In the genomic region with DNA sequence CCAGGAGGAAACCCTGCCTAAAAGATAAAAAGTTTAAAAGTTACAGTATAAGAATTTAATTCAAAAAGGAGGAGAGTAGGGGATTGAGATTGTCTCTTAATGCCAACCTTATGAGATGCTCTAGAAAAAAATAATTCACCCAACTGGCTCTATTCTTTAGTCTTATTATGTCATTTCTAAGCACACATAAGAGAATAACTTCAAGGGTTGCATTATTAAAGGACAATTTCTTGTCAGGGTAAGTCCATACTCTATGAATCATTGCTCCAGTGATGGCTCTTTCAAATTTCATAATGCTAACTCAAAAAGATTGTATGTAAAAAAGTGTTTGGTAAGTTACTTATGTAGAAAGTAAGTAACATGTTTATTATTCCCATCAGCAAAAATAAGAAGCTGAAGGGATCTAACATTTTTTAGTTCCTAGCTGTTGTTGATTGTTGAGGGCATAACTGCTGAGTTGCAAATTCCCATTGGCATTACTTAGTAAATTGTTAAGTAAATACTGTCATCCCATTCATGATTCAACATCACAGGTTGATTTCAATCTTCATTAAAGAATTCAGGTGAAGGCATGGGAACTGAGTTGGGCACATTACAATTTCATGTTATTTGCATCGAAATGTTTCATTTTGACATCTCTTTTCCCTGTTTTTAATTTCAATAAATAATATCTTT, we compare ENCODE assay signal across 28 cellular contexts. TPM values are rescaled to one million over a fixed set of nuclear protein-coding genes. Genes with fewer than 3 reads are reported as not detected.
A peak's percentile ranks its signal among the peaks of the same experiment; 100 is the strongest.
DNase-seq lines count a peak whose midpoint lies in the region; ATAC-seq, FAIRE-seq and TF ChIP-seq lines count a peak whose summit lies in the region.
"Had no signal": no experiment of that assay in that cellular context is flagged by ENCODE, and none has a peak within 500 bp of the region (broad histone marks: within the 10 kb centered on the region; RNA-seq: fewer than 3 reads in every experiment).

No MANE protein-coding gene starts in this region.

- no peak overlapping the region for H3K4ac ChIP-seq in IMR-90 (ENCODE audit: low read depth, low read length)

- peak overlapping the region; percentile 76 to 90 for H3K27ac ChIP-seq in A549
- H3K27ac ChIP-seq in IMR-90 (ENCODE audit: insufficient read depth, low read length) = no peak overlapping the region
- no peak overlapping the region for H3K27ac ChIP-seq in HepG2 (ENCODE audit: extremely low read length, insufficient read depth, low read length)
- H3K27ac ChIP-seq: BLaER1, Peyer's patch, SK-N-MC had no signal

- no peak overlapping the region for H3K56ac ChIP-seq in IMR-90 (ENCODE audit: extremely low read depth, insufficient read depth, low read length)

- H3K79me2 ChIP-seq in HepG2 (ENCODE audit: insufficient read depth, low read length) = no peaks in the 10 kb centered on the region

- no peak overlapping the region for H2AK9ac ChIP-seq in IMR-90 (replicated peaks; ENCODE audit: low read depth, low read length, poor library complexity)

- no peak overlapping the region for H4K5ac ChIP-seq in IMR-90 (ENCODE audit: low read depth, low read length)

- CTCF ChIA-PET in A549 (lab: Yijun Ruan, JAX) (interaction anchor here (1.2 to 1.6 kb wide), 4 partner anchors 9 to 99 kb away, joined by 3 to 8 read pairs (median 4); no protein-coding TSS in a partner anchor), IMR-90 (lab: Yijun Ruan, JAX) (no interaction called here), HepG2 (lab: Yijun Ruan, JAX; ENCODE audit: low intra/inter-chr PET ratio, low total read pairs) (no interaction called here)

- no peak overlapping the region for H3K9ac ChIP-seq in IMR-90 (ENCODE audit: low read depth, low read length)
- H3K9ac ChIP-seq in HepG2 (ENCODE audit: insufficient read depth, low read depth, low read length) = no peak overlapping the region
- H3K9ac ChIP-seq: BLaER1 had no signal

- H4K91ac ChIP-seq in IMR-90 (ENCODE audit: insufficient read depth, low read depth, low read length) = no peak overlapping the region

- no peak overlapping the region for H4K8ac ChIP-seq in IMR-90 (ENCODE audit: low read depth in 2 of 2, low read length in 2 of 2)

- H2AFZ ChIP-seq in IMR-90 (replicated peaks; ENCODE audit: low read length, poor library complexity) = no peak overlapping the region
- no peak overlapping the region for H2AFZ ChIP-seq in HepG2 (ENCODE audit: low read length)

- no peaks in the 10 kb centered on the region for H4K20me1 ChIP-seq in IMR-90 (ENCODE audit: insufficient read depth, low read length)
- no peaks in the 10 kb centered on the region for H4K20me1 ChIP-seq in HepG2 (ENCODE audit: insufficient read depth, low read length)
- H4K20me1 ChIP-seq: BLaER1 had no signal

- no peak overlapping the region for H2BK120ac ChIP-seq in IMR-90 (ENCODE audit: low read depth, low read length)

- no peak overlapping the region for H3K14ac ChIP-seq in IMR-90 (replicated peaks; ENCODE audit: low read depth, low read length)

- H3K27me3 ChIP-seq in IMR-90 (ENCODE audit: control insufficient read depth, insufficient read depth, low read length) (no peaks in the 10 kb centered on the region), HepG2 (ENCODE audit: control insufficient read depth in 1 of 2, insufficient read depth in 2 of 2, low read length in 2 of 2) (no peaks in the 10 kb centered on the region)
- H3K27me3 ChIP-seq: BLaER1, Peyer's patch had no signal

- H3K9me1 ChIP-seq in IMR-90 (ENCODE audit: insufficient read depth, low read length) = no peaks in the 10 kb centered on the region

- DNase-seq in A549 (ENCODE audit: low read depth in 1 of 2, low spot score in 1 of 2) (no peak), IMR-90 (no peak), dermis blood vessel endothelial cell (peak; percentile 11), HepG2 (ENCODE audit: low spot score) (no peak), urothelium cell line (ENCODE audit: low spot score) (no peak), HPDE6-E6E7 (ENCODE audit: extremely low spot score) (no peak), NK-92 (lab: John Stamatoyannopoulos, UW; ENCODE audit: unreplicated experiment) (no peak)
- no peak for DNase-seq in stimulated activated CD8-positive, alpha-beta memory T cell treated with anti-CD3 and anti-CD28 coated beads, Interleukin-4, amount 100 ng/mL, for 48 hours
- DNase-seq: CD4-positive, alpha-beta T cell; COR-L47; DMS53; H7; Karpas-422; NCI-H1105; NCI-H1436 treated with DMSO at 0.1 percent for 48 hours; NCI-H187 treated with DMSO at 0.1 percent for 48 hours; NCI-H446; NCI-H526 treated with DMSO at 0.1 percent for 48 hours; OCI-M1; Peyer's patch; SIG-M5; SW 1271 had no signal

- TF ChIP-seq POLR2A in A549 (IDR thresholded peaks at IDR 0.05; ENCODE audit: low read length) (no peak), IMR-90 (IDR thresholded peaks at IDR 0.05; ENCODE audit: low read depth, low read length) (no peak), HepG2 (IDR thresholded peaks at IDR 0.05; ENCODE audit: insufficient read depth in 1 of 2, low read depth in 2 of 2, low read length in 2 of 2) (no peak)

- H2BK5ac ChIP-seq in IMR-90 (ENCODE audit: low read depth, low read length, poor library complexity, severe bottlenecking) = no peak overlapping the region

- H3K4me3 ChIP-seq in A549 = peak overlapping the region; percentile 16; the same call in 1 of the 3 replicates
- no peak overlapping the region for H3K4me3 ChIP-seq in IMR-90 (ENCODE audit: insufficient read depth, low read depth, low read length)
- H3K4me3 ChIP-seq in HepG2 (replicated peaks in 1 of 3; ENCODE audit: insufficient read depth in 1 of 3, low read depth in 2 of 3, low read length in 3 of 3) = no peak overlapping the region
- H3K4me3 ChIP-seq: BLaER1, Peyer's patch, SK-N-MC had no signal

- no peak overlapping the region for H2BK15ac ChIP-seq in IMR-90 (ENCODE audit: low read depth, low read length)

- H3K9me3 ChIP-seq in A549 = no peaks in the 10 kb centered on the region
- no peaks in the 10 kb centered on the region for H3K9me3 ChIP-seq in IMR-90 (ENCODE audit: control insufficient read depth, insufficient read depth, low read length)
- no peaks in the 10 kb centered on the region for H3K9me3 ChIP-seq in HepG2 (ENCODE audit: low read length)
- H3K9me3 ChIP-seq: BLaER1, Peyer's patch had no signal

- no peaks in the 10 kb centered on the region for H3K36me3 ChIP-seq in IMR-90 (ENCODE audit: control insufficient read depth, insufficient read depth, low read length)
- peaks cover 9 to 77% of the 10 kb centered on the region in 2 experiments for H3K36me3 ChIP-seq in HepG2 (replicated peaks in 1 of 2; ENCODE audit: control insufficient read depth in 1 of 2, insufficient read depth in 2 of 2, low read length in 2 of 2)
- H3K36me3 ChIP-seq: BLaER1 had no signal

- H3K18ac ChIP-seq in IMR-90 (ENCODE audit: low read depth, low read length) = no peak overlapping the region

- no peak for TF ChIP-seq CTCF in A549 (IDR thresholded peaks at IDR 0.05)
- TF ChIP-seq CTCF in IMR-90 (conservative IDR thresholded peaks at IDR 0.05; ENCODE audit: low read depth, low read length) = no peak
- no peak for TF ChIP-seq CTCF in HepG2 (CRISPR knock-in tag; IDR thresholded peaks at IDR 0.05)

- TF ChIP-seq RAD21 in A549 (conservative IDR thresholded peaks at IDR 0.05 in 1 of 2, IDR thresholded peaks at IDR 0.05 in 1 of 2) (no peak), IMR-90 (IDR thresholded peaks at IDR 0.05; ENCODE audit: low read length) (no peak), HepG2 (CRISPR knock-in tag; IDR thresholded peaks at IDR 0.05) (no peak)

- H2AK5ac ChIP-seq in IMR-90 (ENCODE audit: low read depth, low read length) = no peak overlapping the region

- WGBS in A549 (ENCODE audit: missing lambda C conversion rate) = 79% methylated on average over 1 of the region's 1 CpG
- WGBS in IMR-90 (ENCODE audit: extremely low coverage in 2 of 2, insufficient read length in 1 of 2), 2 experiments = no CpG with 5 or more reads among the region's 1 CpG
- WGBS in HepG2 (ENCODE audit: low lambda C conversion rate) = 96% methylated on average over 1 of the region's 1 CpG

- no peaks in the 10 kb centered on the region for H3K79me1 ChIP-seq in IMR-90 (ENCODE audit: low read depth in 1 of 2, low read length in 2 of 2)

- BruUV-seq in IMR-90 (replicated peaks; lab: Mats Ljungman, UMichigan) (no TSS peak), HepG2 (replicated peaks; lab: Mats Ljungman, UMichigan) (no TSS peak)

- FAIRE-seq in A549 (lab: Jason Lieb, UNC) (peak; percentile 96), HepG2 (lab: Jason Lieb, UNC) (no peak), urothelium cell line (lab: Jason Lieb, UNC) (no peak)
- FAIRE-seq: GM18507 had no signal

- H3K23ac ChIP-seq in IMR-90 (ENCODE audit: low read depth, low read length) = no peak overlapping the region

- ATAC-seq in A549 = no peak
- no peak for ATAC-seq in IMR-90 (ENCODE audit: low read depth)
- ATAC-seq in HepG2 = no peak

- dilution Hi-C loops in IMR-90 (cut with HindIII; ENCODE audit: low sequenced_read_pairs, unreplicated experiment) = no loop called here

- intact Hi-C loops in IMR-90 (cut with micrococcal nuclease) (loop anchor here (5.0 kb wide), 1 partner anchor 1568 kb away; no protein-coding TSS in a partner anchor), HepG2 (cut with micrococcal nuclease; ENCODE audit: unreplicated experiment) (no loop called here)

- H3K4me2 ChIP-seq in A549 (peak overlapping the region; percentile 94), IMR-90 (ENCODE audit: low read depth, low read length) (no peak overlapping the region), HepG2 (ENCODE audit: low read depth, low read length) (no peak overlapping the region)
- H3K4me2 ChIP-seq: BLaER1 had no signal

- H2BK20ac ChIP-seq in IMR-90 (ENCODE audit: low read depth, low read length) = no peak overlapping the region

- in situ Hi-C loops in IMR-90 (cut with MboI; ENCODE audit: low sequenced_read_pairs) = no loop called here
- in situ Hi-C loops in HepG2 (cut with HindIII; ENCODE audit: extremely low pct_ligation_motif_present, low pct_unique_long_range_greater_than_20kb) = no loop called here

- POLR2A ChIA-PET in A549 (lab: Yijun Ruan, JAX) = no interaction called here
- POLR2A ChIA-PET in IMR-90 (lab: Charles Lee; ENCODE audit: unreplicated experiment) = no interaction called here
- POLR2A ChIA-PET in HepG2 (lab: Yijun Ruan, JAX) = interaction anchor here (2.0 kb wide), 1 partner anchor 66 kb away, joined by 4 read pairs; no protein-coding TSS in a partner anchor

- TF ChIP-seq EP300 in A549 (IDR thresholded peaks at IDR 0.05) = no peak
- TF ChIP-seq EP300 in HepG2 (IDR thresholded peaks at IDR 0.05; ENCODE audit: low read depth in 2 of 2, low read length in 2 of 2) = no peak
- no peak for TF ChIP-seq EP300 in HepG2 (CRISPR knock-in tag; IDR thresholded peaks at IDR 0.05; ENCODE audit: borderline replicate concordance)

- H3K4me1 ChIP-seq in A549 (peaks cover 100% of the 10 kb centered on the region), IMR-90 (ENCODE audit: control insufficient read depth, insufficient read depth, low read length) (no peaks in the 10 kb centered on the region), HepG2 (ENCODE audit: insufficient read depth, low read length) (peaks cover 20% of the 10 kb centered on the region)
- H3K4me1 ChIP-seq: BLaER1, Peyer's patch had no signal

RNA-seq across cellular contexts. Expression of a gene that starts 28.6 kb away (rescaled TPM):
- 6,119 and 8,617 TPM in 2 replicates for polyA plus RNA-seq in A549 (2011; rRNA removed)
- polyA plus RNA-seq in A549 (2012; cell fraction: cytosol; rRNA removed) = 2,623 and 3,095 TPM in 2 replicates
- 1,463 and 2,252 TPM in 2 replicates for polyA plus RNA-seq in A549 (2012; cell fraction: nucleus; rRNA removed)
- 9,362 to 9,987 TPM (median 9,373 TPM) in 3 replicates for polyA plus RNA-seq in A549 (2017; fragmentation: RNase III; extraction: RNeasy Plus Mini Kit Qiagen cat#74134 plus additional on column Dnase treatment)
- 2,553 and 2,631 TPM in 2 replicates for polyA minus RNA-seq in A549 (2011; rRNA and poly(A)+ RNA removed)
- not detected in 2 replicates for total RNA-seq in IMR-90 (2012; rRNA removed)
- polyA plus RNA-seq in IMR-90 (2012; rRNA removed) = not detected in 2 replicates
- not detected in 2 replicates for polyA plus RNA-seq in IMR-90 (2012; cell fraction: cytosol; rRNA removed)
- not detected in 2 replicates for polyA plus RNA-seq in IMR-90 (2012; cell fraction: nucleus; rRNA removed; ENCODE audit: low replicate concordance)
- 1,650 and 2,914 TPM in 2 replicates for total RNA-seq in dermis blood vessel endothelial cell
- 439 and 686 TPM in 2 replicates for total RNA-seq in HepG2 (2016; rRNA removed; fragmentation: Illumina TruSeq; extraction: Trizol)
- 23.4 and 28.1 TPM in 2 replicates for total RNA-seq in HepG2 (2016; cell fraction: cytosol; rRNA removed; fragmentation: Illumina TruSeq; extraction: Trizol; ENCODE audit: low read depth)
- 431 and 688 TPM in 2 replicates for total RNA-seq in HepG2 (2016; cell fraction: insoluble cytoplasmic fraction; rRNA removed; fragmentation: Illumina TruSeq; extraction: Trizol)
- total RNA-seq in HepG2 (2016; cell fraction: membrane; rRNA removed; fragmentation: Illumina TruSeq; extraction: Trizol) = 55.9 and 65.7 TPM in 2 replicates
- total RNA-seq in HepG2 (2016; cell fraction: nucleus; rRNA removed; fragmentation: Illumina TruSeq; extraction: Trizol) = 230 and 235 TPM in 2 replicates
- 50.0 and 88.2 TPM in 2 replicates for polyA plus RNA-seq in HepG2 (2011; rRNA removed)
- polyA plus RNA-seq in HepG2 (2011; cell fraction: cytosol; rRNA removed) = 43.0 and 53.0 TPM in 2 replicates
- 15.1 and 17.0 TPM in 2 replicates for polyA plus RNA-seq in HepG2 (2011; cell fraction: nucleus; rRNA removed)
- 160 and 206 TPM in 2 replicates for polyA plus RNA-seq in HepG2 (2012)
- 21.3 and 24.3 TPM in 2 replicates for polyA plus RNA-seq in HepG2 (2016; cell fraction: cytosol; fragmentation: Illumina TruSeq; extraction: Trizol; ENCODE audit: low read depth)
- polyA plus RNA-seq in HepG2 (2016; cell fraction: insoluble cytoplasmic fraction; fragmentation: Illumina TruSeq; extraction: Trizol; ENCODE audit: low read depth) = 619 and 655 TPM in 2 replicates
- 40.3 and 48.6 TPM in 2 replicates for polyA plus RNA-seq in HepG2 (2016; cell fraction: membrane; fragmentation: Illumina TruSeq; extraction: Trizol; ENCODE audit: low read depth)
- 212 and 215 TPM in 2 replicates for polyA plus RNA-seq in HepG2 (2016; cell fraction: nucleus; fragmentation: Illumina TruSeq; extraction: Trizol; ENCODE audit: insufficient read depth, low read depth)
- polyA minus RNA-seq in HepG2 (2011; rRNA and poly(A)+ RNA removed; ENCODE audit: low replicate concordance) = 40.3 TPM in 1 of 2 replicates, not detected in the other
- polyA minus RNA-seq in HepG2 (2011; cell fraction: cytosol; rRNA and poly(A)+ RNA removed) = 50.9 and 76.9 TPM in 2 replicates
- 88.4 and 90.4 TPM in 2 replicates for polyA minus RNA-seq in HepG2 (2011; cell fraction: nucleus; rRNA and poly(A)+ RNA removed)
- total RNA-seq: A172, Daoy, G401 had no signal

Comparison
In these comparisons a context has a peak if more than half of its experiments do, and no peak if none do; other contexts are left out.
1. H3K27ac ChIP-seq: peak in A549 (2 of 2); none in IMR-90 (single experiment) and HepG2 (single experiment).
2. RNA of a gene that starts 28.6 kb away (total RNA-seq): 1,650 to 2,914 TPM in dermis blood vessel endothelial cell and 23.4 to 688 TPM in HepG2; not detected in IMR-90; every median in the first group is over 10 times any median in the second.